ENCODE assay signal across 11 cellular contexts in the genomic region with DNA sequence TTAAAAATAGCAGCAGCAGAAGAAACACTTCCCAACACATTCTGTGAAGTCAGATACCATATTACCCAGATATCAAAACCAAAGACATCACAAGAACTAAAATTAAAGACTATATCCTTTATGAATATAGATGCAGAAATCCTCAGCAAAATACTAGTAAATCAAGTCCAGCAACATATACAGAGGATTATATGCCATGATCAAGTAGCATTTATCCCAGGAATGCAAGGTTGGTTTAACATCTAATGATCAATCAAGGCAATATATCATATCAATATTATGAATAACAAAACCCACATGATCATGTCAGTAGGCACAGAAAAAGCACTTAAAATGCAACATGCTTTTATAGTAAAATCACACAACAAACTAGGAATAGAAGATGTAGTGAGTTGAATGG.
"Had no signal": no experiment of that assay in that cellular context is flagged by ENCODE, and none has a peak within 500 bp of the region (broad histone marks: within the 10 kb centered on the region; RNA-seq: fewer than 3 reads in every experiment).

No MANE protein-coding gene starts in this region.

- H3K4me2 ChIP-seq: GM23338 had no signal

- H3K4me1 ChIP-seq: HAP-1 had no signal

- H3K9me3 ChIP-seq: HAP-1 had no signal

- DNase-seq: GM23248, GOT3, H7, H9, HCEC 1CT, HFFc6 had no signal

- FAIRE-seq: H1, H54 had no signal

- H3K36me3 ChIP-seq: HAP-1 had no signal

- H3K27ac ChIP-seq: GM23248 had no signal

- H2AFZ ChIP-seq: GM23248, GM23338 had no signal

- H3K4me3 ChIP-seq: GM23248, GM23338, HAP-1 had no signal

- H3K9ac ChIP-seq: GM23248 had no signal

- ATAC-seq: GM23338, HCT116 had no signal
